ENCODE assay signal across 27 cellular contexts in genomic region chr12:25317553-25317952, GRCh38.
DNase-seq lines count a peak whose midpoint lies in the region; ATAC-seq and TF ChIP-seq lines count a peak whose summit lies in the region.
"Had no signal": no experiment of that assay in that cellular context is flagged by ENCODE, and none has a peak within 500 bp of the region (broad histone marks: within the 10 kb centered on the region; RNA-seq: fewer than 3 reads in every experiment).

No MANE protein-coding gene starts in this region.

- H3K9ac ChIP-seq in Karpas-422 (ENCODE audit: low read length) (peak overlapping the region; percentile 57), H9 (ENCODE audit: extremely low read depth, insufficient read length, low read length) (no peak overlapping the region)

- no peaks in the 10 kb centered on the region for H3K36me3 ChIP-seq in Karpas-422 (ENCODE audit: insufficient read depth, low read length)

- WGBS in H9 (ENCODE audit: extremely low coverage, insufficient read length, low lambda C conversion rate): no CpG with 5 or more reads among the region's 4 CpGs

- no peak overlapping the region for H2AK5ac ChIP-seq in H9 (ENCODE audit: insufficient read length, low read length)

- H3K27ac ChIP-seq in Karpas-422 (ENCODE audit: low read length): peak overlapping the region; percentile 87
- no peak overlapping the region for H3K27ac ChIP-seq in H9 (ENCODE audit: insufficient read length, low read depth, low read length)
- H3K27ac ChIP-seq: RWPE1 had no signal

- H3K4me3 Mint-ChIP-seq in chondrocyte (ENCODE audit: unreplicated experiment) (no peak overlapping the region), H9 (no peak overlapping the region)
- peak overlapping the region; percentile 48 for H3K4me3 Mint-ChIP-seq in stimulated activated memory B cell treated with anti-CD40 and anti-IgM and Interleukin-4, amounts not matched to agents 10 μg/mL and 1 μg/mL and 100 μg/mL, for 72 hours
- H3K4me3 Mint-ChIP-seq: CD4-positive, alpha-beta memory T cell; T-cell had no signal

- no peak for TF ChIP-seq CTCF in chondrocyte (IDR thresholded peaks at IDR 0.05)
- TF ChIP-seq CTCF in H9 (conservative IDR thresholded peaks at IDR 0.05): no peak

- no peak overlapping the region for H3T11ph ChIP-seq in H9 (ENCODE audit: low read length)

- H4K5ac ChIP-seq in H9 (ENCODE audit: insufficient read length, low read depth, low read length): no peak overlapping the region

- no peaks in the 10 kb centered on the region for H3K79me1 ChIP-seq in H9 (ENCODE audit: insufficient read depth, low read depth, low read length, poor library complexity, severe bottlenecking)

- H3K23ac ChIP-seq in H9 (ENCODE audit: insufficient read length, low read depth, low read length): no peak overlapping the region

- no peak overlapping the region for H2BK120ac ChIP-seq in H9 (ENCODE audit: low read depth, low read length, poor library complexity, severe bottlenecking)

- peak overlapping the region; percentile 21 for H3K4me3 ChIP-seq in Karpas-422 (ENCODE audit: low read length)

- H3K79me2 ChIP-seq in Karpas-422 (ENCODE audit: low read length) (no peaks in the 10 kb centered on the region), H9 (ENCODE audit: insufficient read depth, low read length) (no peaks in the 10 kb centered on the region)

- H3K56ac ChIP-seq in H9 (ENCODE audit: insufficient read length, low read depth, low read length): no peak overlapping the region

- peak overlapping the region; percentile 78 for H2AFZ ChIP-seq in Karpas-422 (ENCODE audit: low read length)
- H2AFZ ChIP-seq in H9 (ENCODE audit: low read length): no peak overlapping the region

- H3K18ac ChIP-seq in H9 (ENCODE audit: insufficient read length, low read depth, low read length): no peak overlapping the region

- H3K27me3 ChIP-seq in Karpas-422 (ENCODE audit: low read length) (no peaks in the 10 kb centered on the region), H9 (ENCODE audit: insufficient read depth, low read length) (no peaks in the 10 kb centered on the region)

- H3K27ac Mint-ChIP-seq in chondrocyte (ENCODE audit: unreplicated experiment) (peak overlapping the region; percentile 60), H9 (no peak overlapping the region)
- H3K27ac Mint-ChIP-seq in stimulated activated memory B cell treated with anti-CD40 and anti-IgM and Interleukin-4, amounts not matched to agents 10 μg/mL and 1 μg/mL and 100 μg/mL, for 72 hours: peak overlapping the region; percentile 89
- H3K27ac Mint-ChIP-seq: T-cell had no signal

- H2BK12ac ChIP-seq in H9 (ENCODE audit: insufficient read length, low read depth, low read length): no peak overlapping the region

- no peak overlapping the region for H2BK20ac ChIP-seq in H9 (ENCODE audit: low read depth, low read length, poor library complexity, severe bottlenecking)

- H3K4me1 Mint-ChIP-seq in chondrocyte (ENCODE audit: low read depth): peaks cover 30% of the 10 kb centered on the region
- peaks cover 61% of the 10 kb centered on the region for H3K4me1 Mint-ChIP-seq in stimulated activated memory B cell treated with anti-CD40 and anti-IgM and Interleukin-4, amounts not matched to agents 10 μg/mL and 1 μg/mL and 100 μg/mL, for 72 hours
- no peaks in the 10 kb centered on the region for H3K4me1 Mint-ChIP-seq in H9

- H4K20me1 ChIP-seq in Karpas-422 (ENCODE audit: insufficient read depth, low read depth, low read length): no peaks in the 10 kb centered on the region
- no peaks in the 10 kb centered on the region for H4K20me1 ChIP-seq in H9 (ENCODE audit: control insufficient read depth, insufficient read depth, insufficient read length)

- H4K91ac ChIP-seq in H9 (ENCODE audit: insufficient read length, low read depth, low read length): no peak overlapping the region

- no peak overlapping the region for H4K8ac ChIP-seq in H9 (replicated peaks; ENCODE audit: insufficient read length, low read depth, low read length)

- H3K9me2 ChIP-seq in Karpas-422 (replicated peaks; ENCODE audit: insufficient read depth, low read length): no peaks in the 10 kb centered on the region

- H3K4me1 ChIP-seq in Karpas-422 (ENCODE audit: low read length) (peaks cover 56% of the 10 kb centered on the region), H9 (ENCODE audit: insufficient read depth, low read length) (no peaks in the 10 kb centered on the region)

- H3K4me2 ChIP-seq in Karpas-422 (ENCODE audit: low read depth, low read length, poor library complexity, severe bottlenecking) (peak overlapping the region; percentile 63), H9 (ENCODE audit: insufficient read depth, insufficient read length, low read length) (no peak overlapping the region)

- H3K27me3 Mint-ChIP-seq in chondrocyte (ENCODE audit: low read depth) (no peaks in the 10 kb centered on the region), H9 (ENCODE audit: low read depth) (no peaks in the 10 kb centered on the region)
- no peaks in the 10 kb centered on the region for H3K27me3 Mint-ChIP-seq in stimulated activated memory B cell treated with anti-CD40 and anti-IgM and Interleukin-4, amounts not matched to agents 10 μg/mL and 1 μg/mL and 100 μg/mL, for 72 hours
- H3K27me3 Mint-ChIP-seq: CD4-positive, alpha-beta memory T cell; T-cell had no signal

- H3K9me3 ChIP-seq in Karpas-422 (ENCODE audit: low read length): no peaks in the 10 kb centered on the region
- no peaks in the 10 kb centered on the region for H3K9me3 ChIP-seq in H9 (ENCODE audit: control insufficient read depth, low read depth, low read length)

- no peak overlapping the region for H2BK15ac ChIP-seq in H9 (ENCODE audit: low read depth, low read length)

- no peaks in the 10 kb centered on the region for H3K23me2 ChIP-seq in H9 (ENCODE audit: insufficient read length, low read depth, low read length, poor library complexity, severe bottlenecking)

- H2BK5ac ChIP-seq in H9 (ENCODE audit: insufficient read length, low read length): no peak overlapping the region

- peak; percentile 14 for ATAC-seq in stimulated activated memory B cell treated with anti-CD40 and anti-IgM and Interleukin-4, amounts not matched to agents 10 μg/mL and 1 μg/mL and 100 μg/mL, for 72 hours
- ATAC-seq: HCT116, Panc1, T-cell had no signal

- no peak overlapping the region for H3K14ac ChIP-seq in H9 (ENCODE audit: insufficient read depth, low read length)

- H3K9me3 Mint-ChIP-seq in chondrocyte (ENCODE audit: low read depth) (peaks cover 8% of the 10 kb centered on the region), H9 (no peaks in the 10 kb centered on the region)
- H3K9me3 Mint-ChIP-seq in stimulated activated memory B cell treated with anti-CD40 and anti-IgM and Interleukin-4, amounts not matched to agents 10 μg/mL and 1 μg/mL and 100 μg/mL, for 72 hours: peaks cover 3% of the 10 kb centered on the region
- H3K9me3 Mint-ChIP-seq: CD4-positive, alpha-beta memory T cell had no signal

- H3K4ac ChIP-seq in H9 (ENCODE audit: low read depth, low read length): no peak overlapping the region

- no peaks in the 10 kb centered on the region for H3K36me3 Mint-ChIP-seq in chondrocyte (ENCODE audit: low read depth)
- H3K36me3 Mint-ChIP-seq in stimulated activated memory B cell treated with anti-CD40 and anti-IgM and Interleukin-4, amounts not matched to agents 10 μg/mL and 1 μg/mL and 100 μg/mL, for 72 hours: no peaks in the 10 kb centered on the region
- no peaks in the 10 kb centered on the region for H3K36me3 Mint-ChIP-seq in H9 (ENCODE audit: insufficient read depth in 1 of 3, low read depth in 3 of 3)
- H3K36me3 Mint-ChIP-seq: CD4-positive, alpha-beta memory T cell; T-cell had no signal

- DNase-seq in EH (ENCODE audit: low read depth) (peak; percentile 39), Karpas-422 (peak; percentile 88), chondrocyte (ENCODE audit: low spot score) (no peak), OCI-M2 (lab: John Stamatoyannopoulos, UW; ENCODE audit: unreplicated experiment) (no peak), H9 (no peak), NCI-H526 (lab: John Stamatoyannopoulos, UW) (no peak)
- DNase-seq in stimulated activated CD8-positive, alpha-beta memory T cell treated with anti-CD3 and anti-CD28 coated beads, Interleukin-4, amount 100 ng/mL, for 48 hours: no peak
- DNase-seq: AML-193; C1 segment of cervical spinal cord; CD4-positive, alpha-beta memory T cell; DMS 273 treated with DMSO at 0.1 percent for 48 hours; DMS79; GF-D8; MV-4-11; NCI-H1105; NCI-H1436 treated with DMSO at 0.1 percent for 48 hours; NCI-H187 treated with DMSO at 0.1 percent for 48 hours; NCI-H2171 treated with DMSO at 0.1 percent for 48 hours; NCI-H345; NCI-H510A treated with DMSO at 0.1 percent for 48 hours; NCI-H774; SHP77; T-cell had no signal

Comparison
In these comparisons a context has a peak if more than half of its experiments do, and no peak if none do; other contexts are left out.
1. DNase-seq: peak in EH (single experiment) and Karpas-422 (single experiment); none in chondrocyte (single experiment), OCI-M2 (single experiment), stimulated activated CD8-positive, alpha-beta memory T cell treated with anti-CD3 and anti-CD28 coated beads, Interleukin-4, amount 100 ng/mL, for 48 hours (single experiment), H9 (single experiment) and NCI-H526 (0 of 2).
2. H3K27ac Mint-ChIP-seq: peak in chondrocyte (single experiment) and stimulated activated memory B cell treated with anti-CD40 and anti-IgM and Interleukin-4, amounts not matched to agents 10 μg/mL and 1 μg/mL and 100 μg/mL, for 72 hours (single experiment); none in H9 (0 of 3).